In the genomic region with DNA sequence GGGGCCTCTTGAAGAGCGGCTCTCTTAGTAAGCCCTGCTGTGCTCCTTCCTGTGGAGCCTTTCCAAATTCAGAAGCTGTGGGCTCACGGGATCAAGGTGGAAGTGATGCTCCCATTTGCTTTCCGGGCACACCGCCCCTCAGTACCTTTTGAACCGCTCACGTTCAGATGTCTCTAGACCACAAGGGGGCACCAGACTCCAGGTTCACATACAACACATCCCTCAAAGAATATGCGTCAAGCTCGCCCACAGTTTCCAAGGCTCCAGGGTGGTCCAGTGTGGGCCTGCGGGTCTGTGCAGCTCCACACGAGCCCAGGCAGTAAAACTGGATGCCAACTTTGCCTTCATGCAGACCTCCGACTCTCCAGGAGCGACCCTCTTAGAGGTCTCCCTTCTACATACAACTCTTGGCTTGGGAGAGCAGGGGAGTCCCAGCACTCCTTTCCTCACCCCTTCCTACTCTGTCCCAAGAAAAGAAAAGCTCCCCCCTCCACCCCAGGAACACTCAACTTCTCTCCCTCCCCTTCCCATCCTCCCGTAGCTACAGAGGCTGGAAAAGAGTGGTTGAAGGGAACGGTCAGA, we compare ENCODE assay signal across 8 cellular contexts. TPM values are rescaled to one million over a fixed set of nuclear protein-coding genes. Genes with fewer than 3 reads are reported as not detected.
DNase-seq lines count a peak whose midpoint lies in the region; ATAC-seq and TF ChIP-seq lines count a peak whose summit lies in the region.

No MANE protein-coding gene starts in this region.

- WGBS in lung, 2 donors = 9 to 12% methylated on average over 14 of the region's 14 CpGs

- peak; percentile 47 for ATAC-seq in lung (ENCODE audit: insufficient read depth, low FRiP score)
- ATAC-seq in HG03025 (IDR thresholded peaks at IDR 0.05; ENCODE audit: low FRiP score, unreplicated experiment) = no peak

- intact Hi-C loops in colonic mucosa (cut with DNase I) = loop anchor here (5.0 kb wide), 1 partner anchor 771 kb away; no protein-coding TSS in a partner anchor

- DNase-seq in EH (ENCODE audit: low read depth) (peak; percentile 48), HFF-Myc (ENCODE audit: extremely low read depth, low read depth) (peak; percentile 15), NCI-H2171 treated with DMSO at 0.1 percent for 48 hours (lab: John Stamatoyannopoulos, UW) (peak; percentile 35), colonic mucosa (peak; percentile 70), lung (ENCODE audit: low spot score) (peak; percentile 44)
- peak; percentile 54 to 66 for DNase-seq in activated CD4-positive, alpha-beta T cell treated with anti-CD3 and anti-CD28 coated beads for 4 hours
- peak; percentile 13 to 21 for DNase-seq in stimulated activated CD8-positive, alpha-beta memory T cell treated with anti-CD3 and anti-CD28 coated beads, Interleukin-2, amount 100 ng/mL, for 1 hour (ENCODE audit: low read depth in 2 of 2)

- no peak overlapping the region for H3K9ac ChIP-seq in colonic mucosa (ENCODE audit: low read depth in 2 of 2, low read length in 2 of 2)

- no peaks in the 10 kb centered on the region for H3K36me3 ChIP-seq in colonic mucosa
- no peaks in the 10 kb centered on the region for H3K36me3 ChIP-seq in lung (ENCODE audit: control insufficient read depth in 2 of 2, insufficient read depth in 2 of 2, low read length in 2 of 2)

- H3K4me3 ChIP-seq in HFF-Myc (replicated peaks; ENCODE audit: low read depth, low read length) (no peak overlapping the region), colonic mucosa (no peak overlapping the region), lung (no peak overlapping the region)

- H3K27ac ChIP-seq in colonic mucosa = no peak overlapping the region
- H3K27ac ChIP-seq in lung (ENCODE audit: low read depth in 1 of 2, low read length in 1 of 2) = no peak overlapping the region

- H3K27me3 ChIP-seq in colonic mucosa (no peaks in the 10 kb centered on the region), lung (ENCODE audit: control insufficient read depth, insufficient read depth) (no peaks in the 10 kb centered on the region)

- H3K4me1 ChIP-seq in colonic mucosa (no peaks in the 10 kb centered on the region), lung (ENCODE audit: control insufficient read depth in 2 of 2, insufficient read depth in 2 of 2, low read length in 2 of 2) (peaks cover 0 to 2% of the 10 kb centered on the region in 2 donors)

- TF ChIP-seq CTCF in HFF-Myc (IDR thresholded peaks at IDR 0.05; ENCODE audit: low read depth, low read length, missing control alignments) (peak; percentile 65), colonic mucosa (IDR thresholded peaks at IDR 0.05) (peak; percentile 62), lung (IDR thresholded peaks at IDR 0.05; ENCODE audit: control extremely low read depth, extremely low read depth) (peak; percentile 30)

- H3K9me3 ChIP-seq in colonic mucosa = no peaks in the 10 kb centered on the region
- H3K9me3 ChIP-seq in lung (ENCODE audit: control insufficient read depth in 2 of 2, insufficient read depth in 1 of 2, low read length in 1 of 2) = peaks cover 0 to 3% of the 10 kb centered on the region in 2 donors

RNA-seq across cellular contexts. Expression of gene SUPT20HL1, which starts 11.0 kb away (rescaled TPM):
- total RNA-seq in colonic mucosa (not detected), lung (not detected)
- polyA plus RNA-seq in lung = not detected

RNA-seq across cellular contexts. Expression of gene SUPT20HL2, which starts 57.6 kb away (rescaled TPM):
- total RNA-seq in colonic mucosa (not detected), lung (not detected)
- not detected for polyA plus RNA-seq in lung

Comparison
In these comparisons a context has a peak if more than half of its experiments do, and no peak if none do; other contexts are left out.
1. DNase-seq: peak in every context shown above with its lines; median percentile 70 in colonic mucosa; 60 in activated CD4-positive, alpha-beta T cell treated with anti-CD3 and anti-CD28 coated beads for 4 hours; 48 in EH; 44 in lung; 35 in NCI-H2171 treated with DMSO at 0.1 percent for 48 hours; 17 in stimulated activated CD8-positive, alpha-beta memory T cell treated with anti-CD3 and anti-CD28 coated beads, Interleukin-2, amount 100 ng/mL, for 1 hour; 15 in HFF-Myc.